Comparison of ENCODE assay signal across 9 cellular contexts in the genomic region with DNA sequence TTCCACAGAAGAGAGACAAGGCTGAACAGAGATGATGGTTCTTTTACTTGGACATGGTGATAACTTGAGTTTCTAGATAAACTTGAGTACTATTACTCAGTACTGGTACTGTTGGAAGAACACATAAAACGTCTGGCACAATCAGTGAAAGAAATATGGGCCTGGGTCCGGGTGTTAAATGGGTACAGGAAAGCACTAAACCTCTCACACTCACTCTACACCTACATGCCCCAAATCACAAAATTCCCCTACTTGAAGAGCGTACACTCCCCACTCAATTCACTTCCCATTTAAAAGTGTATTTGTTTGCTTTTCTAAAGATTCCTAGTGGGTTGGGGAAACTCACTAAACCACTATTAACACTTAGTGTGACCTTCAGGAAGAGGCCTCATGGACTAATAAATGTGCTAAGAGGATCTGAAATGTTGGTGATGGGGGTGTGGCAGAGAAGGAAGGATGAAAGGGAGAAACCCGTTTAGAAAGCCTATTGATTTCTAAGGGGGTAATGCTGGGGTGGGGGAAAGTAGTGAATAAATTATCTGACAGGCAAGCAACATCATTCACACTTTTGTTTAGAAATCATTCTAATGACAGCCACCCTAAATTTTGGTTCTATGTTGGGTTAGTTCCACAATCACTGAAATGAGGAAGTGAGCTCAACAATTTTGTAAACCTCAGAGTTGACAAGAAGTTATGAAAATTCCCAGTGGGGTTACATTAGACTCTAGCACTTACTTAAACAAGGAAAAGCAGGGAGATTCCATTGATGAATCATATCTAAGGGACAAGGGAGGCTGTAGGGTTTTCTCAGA.
DNase-seq lines count a peak whose midpoint lies in the region; ATAC-seq and TF ChIP-seq lines count a peak whose summit lies in the region.
"Had no signal": no experiment of that assay in that cellular context is flagged by ENCODE, and none has a peak within 500 bp of the region (broad histone marks: within the 10 kb centered on the region; RNA-seq: fewer than 3 reads in every experiment).

No MANE protein-coding gene starts in this region.

- H3K9me2 ChIP-seq in hepatocyte (replicated peaks; ENCODE audit: insufficient read depth): no peaks in the 10 kb centered on the region

- H3K27ac ChIP-seq in hepatocyte: peak overlapping the region; percentile 65

- 70% methylated on average over 4 of the region's 4 CpGs for WGBS in hepatocyte (ENCODE audit: low lambda C conversion rate, missing lambda C conversion rate)

- peak; percentile 20 for ATAC-seq in GM21515 (IDR thresholded peaks at IDR 0.05; ENCODE audit: unreplicated experiment)

- H3K4me1 ChIP-seq in hepatocyte (ENCODE audit: insufficient read depth): peaks cover 34% of the 10 kb centered on the region

- no peaks in the 10 kb centered on the region for H3K27me3 ChIP-seq in hepatocyte

- no peak overlapping the region for H2AFZ ChIP-seq in hepatocyte

- H3K4me3 ChIP-seq in NB4 (ENCODE audit: low read depth, low read length) (no peak overlapping the region), hepatocyte (no peak overlapping the region)

- no peaks in the 10 kb centered on the region for H3K36me3 ChIP-seq in hepatocyte (replicated peaks; ENCODE audit: insufficient read depth, low read depth)

- DNase-seq in CD1c-positive myeloid dendritic cell (ENCODE audit: extremely low spot score) (peak; percentile 93), NB4 (ENCODE audit: low read depth) (peak; percentile 63), hepatocyte (ENCODE audit: low spot score) (no peak), inferior parietal cortex (ENCODE audit: extremely low spot score) (no peak), C1 segment of cervical spinal cord (lab: John Stamatoyannopoulos, UW) (no peak)
- DNase-seq in activated T-cell treated with anti-CD3 and anti-CD28 coated beads, Interleukin-2, amount 50 U/mL, for 48 hours: no peak
- DNase-seq in effector CD8-positive, alpha-beta T cell (lab: John Stamatoyannopoulos, UW): no peak
- DNase-seq: head of caudate nucleus had no signal

- H4K20me1 ChIP-seq in hepatocyte (ENCODE audit: insufficient read depth, poor library complexity, severe bottlenecking): no peaks in the 10 kb centered on the region

- no peak overlapping the region for H3K4me2 ChIP-seq in hepatocyte

- TF ChIP-seq CTCF in NB4 (IDR thresholded peaks at IDR 0.05; ENCODE audit: low read depth, low read length) (no peak), hepatocyte (IDR thresholded peaks at IDR 0.05; ENCODE audit: poor library complexity) (no peak)

- H3K79me2 ChIP-seq in hepatocyte: no peaks in the 10 kb centered on the region

- no peaks in the 10 kb centered on the region for H3K9me3 ChIP-seq in hepatocyte (ENCODE audit: low read depth)

- TF ChIP-seq POLR2A in NB4 (IDR thresholded peaks at IDR 0.05; ENCODE audit: extremely low read depth, insufficient read length): no peak

Comparison
In these comparisons a context has a peak if more than half of its experiments do, and no peak if none do; other contexts are left out.
1. DNase-seq: peak in CD1c-positive myeloid dendritic cell (single experiment) and NB4 (single experiment); none in hepatocyte (single experiment), activated T-cell treated with anti-CD3 and anti-CD28 coated beads, Interleukin-2, amount 50 U/mL, for 48 hours (0 of 2), inferior parietal cortex (single experiment), C1 segment of cervical spinal cord (0 of 14) and effector CD8-positive, alpha-beta T cell (single experiment).